ENCODE assay signal across 1 cellular context in genomic region chr7:141361479-141361878, GRCh38.
TF ChIP-seq lines count a peak whose summit lies in the region.

No MANE protein-coding gene starts in this region.

TF ChIP-seq in SK-N-SH, 30 proteins besides CTCF, POLR2A, EP300 and RAD21 (continued from another document):
- TF ChIP-seq REST (IDR thresholded peaks at IDR 0.05; ENCODE audit: low read depth, low read length) (no peak), MEF2A (IDR thresholded peaks at IDR 0.05; ENCODE audit: borderline replicate concordance, low read depth) (no peak), FOXJ3 (CRISPR knock-in tag; IDR thresholded peaks at IDR 0.05) (no peak), JUND (IDR thresholded peaks at IDR 0.05) (no peak)
- TF ChIP-seq, protein P1, sequence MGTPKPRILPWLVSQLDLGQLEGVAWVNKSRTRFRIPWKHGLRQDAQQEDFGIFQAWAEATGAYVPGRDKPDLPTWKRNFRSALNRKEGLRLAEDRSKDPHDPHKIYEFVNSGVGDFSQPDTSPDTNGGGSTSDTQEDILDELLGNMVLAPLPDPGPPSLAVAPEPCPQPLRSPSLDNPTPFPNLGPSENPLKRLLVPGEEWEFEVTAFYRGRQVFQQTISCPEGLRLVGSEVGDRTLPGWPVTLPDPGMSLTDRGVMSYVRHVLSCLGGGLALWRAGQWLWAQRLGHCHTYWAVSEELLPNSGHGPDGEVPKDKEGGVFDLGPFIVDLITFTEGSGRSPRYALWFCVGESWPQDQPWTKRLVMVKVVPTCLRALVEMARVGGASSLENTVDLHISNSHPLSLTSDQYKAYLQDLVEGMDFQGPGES (IDR thresholded peaks at IDR 0.05; ENCODE audit: low read depth, low read length): no peak
TF ChIP-seq in SK-N-SH: peak in this region for 0.
